ENCODE assay signal across 19 cellular contexts in the genomic region with DNA sequence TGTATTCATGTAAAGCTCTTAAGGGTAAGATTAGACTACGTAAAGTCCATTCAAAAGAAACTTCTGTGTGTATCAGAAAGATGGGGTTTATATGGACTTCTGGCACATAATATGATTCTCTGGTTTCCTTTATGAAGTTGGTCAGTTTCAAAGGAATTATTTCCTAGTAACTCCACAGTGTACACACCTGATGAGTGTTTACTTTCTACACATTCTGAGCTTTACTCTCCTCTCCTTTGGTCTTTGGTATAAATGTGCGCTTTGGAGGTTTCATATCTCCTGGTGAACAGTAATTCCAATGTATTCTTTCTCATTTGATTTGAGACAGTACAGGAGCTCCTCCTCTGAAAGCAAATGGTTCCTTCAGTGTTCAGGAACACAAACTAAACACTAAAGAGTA.
A peak's percentile ranks its signal among the peaks of the same experiment; 100 is the strongest.
DNase-seq lines count a peak whose midpoint lies in the region; ATAC-seq and TF ChIP-seq lines count a peak whose summit lies in the region.
"Had no signal": no experiment of that assay in that cellular context is flagged by ENCODE, and none has a peak within 500 bp of the region (broad histone marks: within the 10 kb centered on the region; RNA-seq: fewer than 3 reads in every experiment).

No MANE protein-coding gene starts in this region.

- no peak overlapping the region for H3K4me3 ChIP-seq in hepatocyte
- H3K4me3 ChIP-seq in mesendoderm (ENCODE audit: low read length), result no peak overlapping the region
- H3K4me3 ChIP-seq in CD4-positive, alpha-beta memory T cell (ENCODE audit: low read length in 2 of 2), result no peak overlapping the region
- H3K4me3 ChIP-seq: A549, GM12878, HAP-1 had no signal

- peaks cover 21% of the 10 kb centered on the region for H3K36me3 Mint-ChIP-seq in progenitor cell of endocrine pancreas (ENCODE audit: insufficient read depth)
- H3K36me3 Mint-ChIP-seq in CD4-positive, alpha-beta memory T cell, result peaks cover 10% of the 10 kb centered on the region in 2 donors

- H3K18ac ChIP-seq in mesendoderm (ENCODE audit: low read length), result no peak overlapping the region

- no peak overlapping the region for H3K23ac ChIP-seq in mesendoderm (ENCODE audit: low read length)

- H3K9me3 ChIP-seq in hepatocyte (ENCODE audit: low read depth), result no peaks in the 10 kb centered on the region
- H3K9me3 ChIP-seq in CD4-positive, alpha-beta memory T cell (ENCODE audit: control insufficient read depth in 1 of 2, low read length in 2 of 2), result no peaks in the 10 kb centered on the region
- H3K9me3 ChIP-seq: A549, HAP-1 had no signal

- no peaks in the 10 kb centered on the region for H4K20me1 ChIP-seq in hepatocyte (ENCODE audit: insufficient read depth, poor library complexity, severe bottlenecking)

- peak overlapping the region; percentile 70 for H3K27ac Mint-ChIP-seq in progenitor cell of endocrine pancreas
- no peak overlapping the region for H3K27ac Mint-ChIP-seq in CD4-positive, alpha-beta memory T cell
- H3K27ac Mint-ChIP-seq: CD4-positive, alpha-beta T cell had no signal

- no peak overlapping the region for H4K5ac ChIP-seq in mesendoderm (ENCODE audit: low read length)

- H2AK5ac ChIP-seq in mesendoderm (ENCODE audit: low read length), result no peak overlapping the region

- no peak for ATAC-seq in GM19463 (IDR thresholded peaks at IDR 0.05; ENCODE audit: unreplicated experiment)
- ATAC-seq: A549, GM12878 had no signal

- peak overlapping the region; percentile 26 for H3K27ac ChIP-seq in hepatocyte
- H3K27ac ChIP-seq in mesendoderm (ENCODE audit: low read depth, low read length), result no peak overlapping the region
- H3K27ac ChIP-seq in CD4-positive, alpha-beta memory T cell (ENCODE audit: low read depth, low read length), result no peak overlapping the region
- H3K27ac ChIP-seq: 22Rv1, A549, C4-2B had no signal

- no peaks in the 10 kb centered on the region for H3K27me3 ChIP-seq in hepatocyte
- no peaks in the 10 kb centered on the region for H3K27me3 ChIP-seq in mesendoderm (ENCODE audit: insufficient read depth, low read length, poor library complexity)
- no peaks in the 10 kb centered on the region for H3K27me3 ChIP-seq in CD4-positive, alpha-beta memory T cell (ENCODE audit: insufficient read depth, low read length)

- CTCF ChIA-PET in CD4-positive, alpha-beta memory T cell (lab: Charles Lee; ENCODE audit: partially characterized antibody), result interaction anchor here (2.2 kb wide), 1 partner anchor 12 kb away, joined by 12 read pairs; no protein-coding TSS in a partner anchor

- no peaks in the 10 kb centered on the region for H3K27me3 Mint-ChIP-seq in progenitor cell of endocrine pancreas
- H3K27me3 Mint-ChIP-seq in CD4-positive, alpha-beta memory T cell, result no peaks in the 10 kb centered on the region
- H3K27me3 Mint-ChIP-seq: CD4-positive, alpha-beta T cell had no signal

- H3K79me1 ChIP-seq in mesendoderm (ENCODE audit: low read length), result peaks cover 15% of the 10 kb centered on the region

- WGBS in hepatocyte (ENCODE audit: low lambda C conversion rate, missing lambda C conversion rate), result 88% methylated on average over 2 of the region's 2 CpGs
- no CpG with 5 or more reads among the region's 2 CpGs for WGBS in mesendoderm (ENCODE audit: extremely low coverage, insufficient coverage, low lambda C conversion rate)

- no peaks in the 10 kb centered on the region for H3K9me2 ChIP-seq in hepatocyte (replicated peaks; ENCODE audit: insufficient read depth)

- H3K4ac ChIP-seq in mesendoderm (ENCODE audit: low read depth, low read length), result no peak overlapping the region

- peak; percentile 28 for DNase-seq in NCI-H510A treated with DMSO at 0.1 percent for 48 hours (lab: John Stamatoyannopoulos, UW)
- DNase-seq in NCI-H510A (lab: John Stamatoyannopoulos, UW), result no peak
- DNase-seq in hepatocyte (ENCODE audit: low spot score), result no peak
- no peak for DNase-seq in mesendoderm
- no peak for DNase-seq in progenitor cell of endocrine pancreas (ENCODE audit: low spot score, unreplicated experiment)
- DNase-seq in activated CD8-positive, alpha-beta memory T cell treated with anti-CD3 and anti-CD28 coated beads, Interleukin-2, amount 50 U/mL, for 4 hours, result no peak
- DNase-seq in CD4-positive, alpha-beta memory T cell, result no peak
- DNase-seq: AML-193; CD4-positive, alpha-beta T cell; DMS153; DND-41; EL; IMR-90 had no signal

- no peak overlapping the region for H2BK120ac ChIP-seq in mesendoderm (ENCODE audit: low read depth, low read length)

- TF ChIP-seq CTCF in hepatocyte (IDR thresholded peaks at IDR 0.05; ENCODE audit: poor library complexity) (no peak), progenitor cell of endocrine pancreas (IDR thresholded peaks at IDR 0.05; ENCODE audit: unreplicated experiment) (no peak)

- H3K9me3 Mint-ChIP-seq in progenitor cell of endocrine pancreas (ENCODE audit: low read depth), result peaks cover 5% of the 10 kb centered on the region
- peaks cover 0 to 2% (median 0%) of the 10 kb centered on the region in 8 donors for H3K9me3 Mint-ChIP-seq in CD4-positive, alpha-beta memory T cell
- H3K9me3 Mint-ChIP-seq: CD4-positive, alpha-beta T cell had no signal

- no peak overlapping the region for H3K4me3 Mint-ChIP-seq in progenitor cell of endocrine pancreas (ENCODE audit: low read depth)
- H3K4me3 Mint-ChIP-seq in CD4-positive, alpha-beta memory T cell, result no peak overlapping the region
- H3K4me3 Mint-ChIP-seq: CD4-positive, alpha-beta T cell had no signal

- peaks cover 10% of the 10 kb centered on the region for H3K4me1 Mint-ChIP-seq in progenitor cell of endocrine pancreas (ENCODE audit: low read depth)
- H3K4me1 Mint-ChIP-seq in CD4-positive, alpha-beta memory T cell, result peaks cover 0 to 5% (median 0%) of the 10 kb centered on the region in 4 donors

- H3K9ac ChIP-seq in mesendoderm (ENCODE audit: low read length), result no peak overlapping the region

- H3K4me1 ChIP-seq in hepatocyte (ENCODE audit: insufficient read depth), result peaks cover 7% of the 10 kb centered on the region
- no peaks in the 10 kb centered on the region for H3K4me1 ChIP-seq in mesendoderm (ENCODE audit: control insufficient read depth, low read depth, low read length)
- no peaks in the 10 kb centered on the region for H3K4me1 ChIP-seq in CD4-positive, alpha-beta memory T cell (ENCODE audit: insufficient read depth, low read length)

- no peak overlapping the region for H2AFZ ChIP-seq in hepatocyte

- no peak overlapping the region for H2BK15ac ChIP-seq in mesendoderm (replicated peaks; ENCODE audit: low read depth)

- POLR2A ChIA-PET in CD4-positive, alpha-beta memory T cell (lab: Charles Lee; ENCODE audit: partially characterized antibody), result no interaction called here

- H2BK5ac ChIP-seq in mesendoderm (ENCODE audit: low read length), result no peak overlapping the region

- H3K36me3 ChIP-seq in hepatocyte (replicated peaks; ENCODE audit: insufficient read depth, low read depth) (no peaks in the 10 kb centered on the region), mesendoderm (ENCODE audit: control insufficient read depth, insufficient read depth, low read length) (no peaks in the 10 kb centered on the region)
- H3K36me3 ChIP-seq in CD4-positive, alpha-beta memory T cell (ENCODE audit: insufficient read depth, low read length), result no peaks in the 10 kb centered on the region

- peaks cover 19% of the 10 kb centered on the region for H3K79me2 ChIP-seq in hepatocyte
- peaks cover 8% of the 10 kb centered on the region for H3K79me2 ChIP-seq in mesendoderm (ENCODE audit: control insufficient read depth, insufficient read depth, low read length)

- peak overlapping the region; percentile 10 for H3K4me2 ChIP-seq in hepatocyte
- H3K4me2 ChIP-seq in mesendoderm (ENCODE audit: low read length), result no peak overlapping the region
- H3K4me2 ChIP-seq: A549 had no signal

- intact Hi-C loops in CD4-positive, alpha-beta memory T cell (cut with micrococcal nuclease), result no loop called here

- H4K8ac ChIP-seq in mesendoderm (ENCODE audit: low read depth, low read length), result peak overlapping the region; percentile 28

- H3K56ac ChIP-seq in mesendoderm (ENCODE audit: low read length), result no peak overlapping the region
